In genomic region chr21:28793043-28793442, GRCh38 we compare ENCODE assay signal across 10 cellular contexts.
DNase-seq lines count a peak whose midpoint lies in the region; ATAC-seq, FAIRE-seq and TF ChIP-seq lines count a peak whose summit lies in the region.
"Had no signal": no experiment of that assay in that cellular context is flagged by ENCODE, and none has a peak within 500 bp of the region (broad histone marks: within the 10 kb centered on the region; RNA-seq: fewer than 3 reads in every experiment).

No MANE protein-coding gene starts in this region.

- TF ChIP-seq CTCF in GM06990 (IDR thresholded peaks at IDR 0.05; ENCODE audit: insufficient read depth, low read length, poor library complexity, severe bottlenecking) (peak; percentile 3), neural crest cell (conservative IDR thresholded peaks at IDR 0.05) (peak; percentile 34)

- H3K36me3 Mint-ChIP-seq in neural crest cell (ENCODE audit: low read depth), result no peaks in the 10 kb centered on the region

- no peak for ATAC-seq in GM19395 (IDR thresholded peaks at IDR 0.05; ENCODE audit: unreplicated experiment)
- no peak for ATAC-seq in HG03039 (IDR thresholded peaks at IDR 0.05; ENCODE audit: unreplicated experiment)
- no peak for ATAC-seq in GM18858 (IDR thresholded peaks at IDR 0.05; ENCODE audit: unreplicated experiment)

- no peaks in the 10 kb centered on the region for H3K9me3 Mint-ChIP-seq in neural crest cell

- no peak overlapping the region for H3K4me3 Mint-ChIP-seq in neural crest cell

- no peak overlapping the region for H3K27ac Mint-ChIP-seq in neural crest cell (ENCODE audit: unreplicated experiment)

- H3K4me1 Mint-ChIP-seq in neural crest cell, result peaks cover 8% of the 10 kb centered on the region

- H3K4me3 ChIP-seq in GM06990 (replicated peaks; ENCODE audit: low read depth, low read length), result no peak overlapping the region

- peak; percentile 17 for FAIRE-seq in RCC 7860 (lab: Jason Lieb, UNC)

- H3K27me3 Mint-ChIP-seq in neural crest cell (ENCODE audit: low read depth), result no peaks in the 10 kb centered on the region

- H3K27me3 ChIP-seq in GM06990 (replicated peaks; ENCODE audit: control insufficient read depth, insufficient read depth, low read length), result no peaks in the 10 kb centered on the region

- H3K36me3 ChIP-seq in GM06990 (ENCODE audit: control insufficient read depth, insufficient read depth, low read length), result no peaks in the 10 kb centered on the region

- no peak for DNase-seq in GM06990 (ENCODE audit: extremely low read depth, insufficient read length)
- no peak for DNase-seq in RCC 7860 (ENCODE audit: low spot score)
- peak; percentile 78 for DNase-seq in fibroblast of peridontal ligament (ENCODE audit: extremely low read depth)
- no peak for DNase-seq in neural crest cell (ENCODE audit: low read depth, low spot score)
- DNase-seq in NCI-H1092 treated with DMSO at 0.1 percent for 48 hours (lab: John Stamatoyannopoulos, UW), result no peak
- DNase-seq: GF-D8, NCI-H2081 treated with DMSO at 0.1 percent for 48 hours had no signal
